ENCODE assay signal across 1 cellular context in genomic region chr10:94465684-94466083, GRCh38.
TF ChIP-seq lines count a peak whose summit lies in the region.

No MANE protein-coding gene starts in this region.

TF ChIP-seq in K562, 482 proteins besides CTCF, POLR2A, EP300 and RAD21 (continued from another document):
- TF ChIP-seq NFIX (CRISPR knock-in tag; IDR thresholded peaks at IDR 0.05; ENCODE audit: low read depth): peak; percentile 86
- 0 out of 2 replicates have a peak, but pooled peaks have one; percentile 73 for TF ChIP-seq NR2F6 (CRISPR knock-in tag; IDR thresholded peaks at IDR 0.05)
- TF ChIP-seq CCNT2 (IDR thresholded peaks at IDR 0.05; ENCODE audit: borderline replicate concordance, extremely low read depth, insufficient read length, low read depth, low read length): no peak
- no peak for TF ChIP-seq ZSCAN29 (IDR thresholded peaks at IDR 0.05)
- no peak for TF ChIP-seq RBBP5 (IDR thresholded peaks at IDR 0.05; ENCODE audit: borderline replicate concordance, insufficient read depth, low read length, poor library complexity, severe bottlenecking)
- no peak for TF ChIP-seq XRCC4 (IDR thresholded peaks at IDR 0.05; ENCODE audit: extremely low read depth, insufficient read depth, insufficient read length)
- TF ChIP-seq ZNF76 (CRISPR knock-in tag; IDR thresholded peaks at IDR 0.05; ENCODE audit: borderline replicate concordance): peak; percentile 67; the same call in 1 of the 2 replicates
- peak; percentile 93 for TF ChIP-seq MTF1 (CRISPR knock-in tag; IDR thresholded peaks at IDR 0.05; ENCODE audit: borderline replicate concordance)
- TF ChIP-seq CREB1 (IDR thresholded peaks at IDR 0.05): no peak
- no peak for TF ChIP-seq CREB1 (CRISPR knock-in tag; IDR thresholded peaks at IDR 0.05)
- TF ChIP-seq ZNF3 (CRISPR knock-in tag; IDR thresholded peaks at IDR 0.05): no peak
- no peak for TF ChIP-seq SNIP1 (IDR thresholded peaks at IDR 0.05; ENCODE audit: low read depth)
- TF ChIP-seq ZBTB8A (IDR thresholded peaks at IDR 0.05; ENCODE audit: partially characterized antibody): no peak
- TF ChIP-seq PCBP1 (IDR thresholded peaks at IDR 0.05; ENCODE audit: low read depth, low read length, poor library complexity, severe bottlenecking): no peak
- no peak for TF ChIP-seq GTF2B (IDR thresholded peaks at IDR 0.05; ENCODE audit: extremely low read depth, insufficient read length)
- TF ChIP-seq FOXK1 (CRISPR knock-in tag; IDR thresholded peaks at IDR 0.05; ENCODE audit: borderline replicate concordance): no peak
- TF ChIP-seq ZC3H8 (IDR thresholded peaks at IDR 0.05): no peak
- TF ChIP-seq, protein P1, sequence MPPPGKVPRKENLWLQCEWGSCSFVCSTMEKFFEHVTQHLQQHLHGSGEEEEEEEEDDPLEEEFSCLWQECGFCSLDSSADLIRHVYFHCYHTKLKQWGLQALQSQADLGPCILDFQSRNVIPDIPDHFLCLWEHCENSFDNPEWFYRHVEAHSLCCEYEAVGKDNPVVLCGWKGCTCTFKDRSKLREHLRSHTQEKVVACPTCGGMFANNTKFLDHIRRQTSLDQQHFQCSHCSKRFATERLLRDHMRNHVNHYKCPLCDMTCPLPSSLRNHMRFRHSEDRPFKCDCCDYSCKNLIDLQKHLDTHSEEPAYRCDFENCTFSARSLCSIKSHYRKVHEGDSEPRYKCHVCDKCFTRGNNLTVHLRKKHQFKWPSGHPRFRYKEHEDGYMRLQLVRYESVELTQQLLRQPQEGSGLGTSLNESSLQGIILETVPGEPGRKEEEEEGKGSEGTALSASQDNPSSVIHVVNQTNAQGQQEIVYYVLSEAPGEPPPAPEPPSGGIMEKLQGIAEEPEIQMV (tag; conservative IDR thresholded peaks at IDR 0.05; ENCODE audit: low read depth): no peak
- no peak for TF ChIP-seq NEUROD1 (IDR thresholded peaks at IDR 0.05; ENCODE audit: borderline replicate concordance, low read depth, low read length, partially characterized antibody)
- TF ChIP-seq PHTF2 (CRISPR knock-in tag; IDR thresholded peaks at IDR 0.05): 0 out of 2 replicates have a peak, but pooled peaks have one; percentile 52
- TF ChIP-seq ZNF507 (tag; conservative IDR thresholded peaks at IDR 0.05): no peak
- peak; percentile 76; the same call in 1 of the 2 replicates for TF ChIP-seq HOXB6 (CRISPR knock-in tag; IDR thresholded peaks at IDR 0.05; ENCODE audit: borderline replicate concordance)
- TF ChIP-seq, protein P2, sequence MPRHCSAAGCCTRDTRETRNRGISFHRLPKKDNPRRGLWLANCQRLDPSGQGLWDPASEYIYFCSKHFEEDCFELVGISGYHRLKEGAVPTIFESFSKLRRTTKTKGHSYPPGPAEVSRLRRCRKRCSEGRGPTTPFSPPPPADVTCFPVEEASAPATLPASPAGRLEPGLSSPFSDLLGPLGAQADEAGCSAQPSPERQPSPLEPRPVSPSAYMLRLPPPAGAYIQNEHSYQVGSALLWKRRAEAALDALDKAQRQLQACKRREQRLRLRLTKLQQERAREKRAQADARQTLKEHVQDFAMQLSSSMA (CRISPR knock-in tag; IDR thresholded peaks at IDR 0.05): no peak
- TF ChIP-seq, protein P3, sequence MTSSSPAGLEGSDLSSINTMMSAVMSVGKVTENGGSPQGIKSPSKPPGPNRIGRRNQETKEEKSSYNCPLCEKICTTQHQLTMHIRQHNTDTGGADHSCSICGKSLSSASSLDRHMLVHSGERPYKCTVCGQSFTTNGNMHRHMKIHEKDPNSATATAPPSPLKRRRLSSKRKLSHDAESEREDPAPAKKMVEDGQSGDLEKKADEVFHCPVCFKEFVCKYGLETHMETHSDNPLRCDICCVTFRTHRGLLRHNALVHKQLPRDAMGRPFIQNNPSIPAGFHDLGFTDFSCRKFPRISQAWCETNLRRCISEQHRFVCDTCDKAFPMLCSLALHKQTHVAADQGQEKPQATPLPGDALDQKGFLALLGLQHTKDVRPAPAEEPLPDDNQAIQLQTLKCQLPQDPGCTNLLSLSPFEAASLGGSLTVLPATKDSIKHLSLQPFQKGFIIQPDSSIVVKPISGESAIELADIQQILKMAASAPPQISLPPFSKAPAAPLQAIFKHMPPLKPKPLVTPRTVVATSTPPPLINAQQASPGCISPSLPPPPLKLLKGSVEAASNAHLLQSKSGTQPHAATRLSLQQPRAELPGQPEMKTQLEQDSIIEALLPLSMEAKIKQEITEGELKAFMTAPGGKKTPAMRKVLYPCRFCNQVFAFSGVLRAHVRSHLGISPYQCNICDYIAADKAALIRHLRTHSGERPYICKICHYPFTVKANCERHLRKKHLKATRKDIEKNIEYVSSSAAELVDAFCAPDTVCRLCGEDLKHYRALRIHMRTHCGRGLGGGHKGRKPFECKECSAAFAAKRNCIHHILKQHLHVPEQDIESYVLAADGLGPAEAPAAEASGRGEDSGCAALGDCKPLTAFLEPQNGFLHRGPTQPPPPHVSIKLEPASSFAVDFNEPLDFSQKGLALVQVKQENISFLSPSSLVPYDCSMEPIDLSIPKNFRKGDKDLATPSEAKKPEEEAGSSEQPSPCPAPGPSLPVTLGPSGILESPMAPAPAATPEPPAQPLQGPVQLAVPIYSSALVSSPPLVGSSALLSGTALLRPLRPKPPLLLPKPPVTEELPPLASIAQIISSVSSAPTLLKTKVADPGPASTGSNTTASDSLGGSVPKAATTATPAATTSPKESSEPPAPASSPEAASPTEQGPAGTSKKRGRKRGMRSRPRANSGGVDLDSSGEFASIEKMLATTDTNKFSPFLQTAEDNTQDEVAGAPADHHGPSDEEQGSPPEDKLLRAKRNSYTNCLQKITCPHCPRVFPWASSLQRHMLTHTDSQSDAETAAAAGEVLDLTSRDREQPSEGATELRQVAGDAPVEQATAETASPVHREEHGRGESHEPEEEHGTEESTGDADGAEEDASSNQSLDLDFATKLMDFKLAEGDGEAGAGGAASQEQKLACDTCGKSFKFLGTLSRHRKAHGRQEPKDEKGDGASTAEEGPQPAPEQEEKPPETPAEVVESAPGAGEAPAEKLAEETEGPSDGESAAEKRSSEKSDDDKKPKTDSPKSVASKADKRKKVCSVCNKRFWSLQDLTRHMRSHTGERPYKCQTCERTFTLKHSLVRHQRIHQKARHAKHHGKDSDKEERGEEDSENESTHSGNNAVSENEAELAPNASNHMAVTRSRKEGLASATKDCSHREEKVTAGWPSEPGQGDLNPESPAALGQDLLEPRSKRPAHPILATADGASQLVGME (CRISPR knock-in tag; IDR thresholded peaks at IDR 0.05): no peak
- no peak for TF ChIP-seq ZNF143 (CRISPR knock-in tag; IDR thresholded peaks at IDR 0.05)
- no peak; a peak in 1 of 4 replicates for TF ChIP-seq SRF (CRISPR knock-in tag; IDR thresholded peaks at IDR 0.05)
- peak; percentile 82 for TF ChIP-seq PPARD (CRISPR knock-in tag; IDR thresholded peaks at IDR 0.05)
- TF ChIP-seq DACH1 (IDR thresholded peaks at IDR 0.05; ENCODE audit: partially characterized antibody): no peak
TF ChIP-seq in K562: peak in this region for 23.
